21 cellular contexts compared by ENCODE assay signal in the genomic region with DNA sequence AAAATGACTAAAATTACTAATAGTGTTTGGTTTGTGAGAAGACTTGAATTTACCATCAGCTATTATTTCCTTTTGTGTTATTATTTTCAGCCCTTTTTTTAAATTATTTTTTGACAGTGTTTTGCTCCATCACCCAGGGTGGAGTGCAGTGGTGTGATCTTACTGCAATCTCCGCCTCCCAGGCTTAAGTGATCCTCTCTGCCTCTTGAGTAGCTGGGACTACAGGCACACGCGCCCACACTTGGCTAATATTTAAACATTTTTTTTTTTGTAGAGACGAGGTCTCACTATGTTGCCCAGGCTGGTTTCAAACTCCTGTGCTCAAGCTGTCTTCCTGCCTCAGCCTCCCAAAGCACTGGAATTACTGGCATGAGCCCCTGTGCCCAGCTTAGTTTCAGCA. TPM values are rescaled to one million over a fixed set of nuclear protein-coding genes. Genes with fewer than 3 reads are reported as not detected.
"Had no signal": no experiment of that assay in that cellular context is flagged by ENCODE, and none has a peak within 500 bp of the region (broad histone marks: within the 10 kb centered on the region; RNA-seq: fewer than 3 reads in every experiment).

No MANE protein-coding gene starts in this region.

- H3K4me3 ChIP-seq: body of pancreas, coronary artery, esophagus squamous epithelium, tibial artery had no signal

- H3K4me3 Mint-ChIP-seq: activated CD8-positive, alpha-beta T cell treated with anti-CD3 and anti-CD28 coated beads for 36 hours; activated naive CD8-positive, alpha-beta T cell; activated T-cell treated with anti-CD3 and anti-CD28 coated beads, Interleukin-2, amount 50 U/mL, for 4 hours; mesothelial cell of epicardium; naive B cell; T-helper 17 cell had no signal

- H3K4me1 ChIP-seq: parathyroid adenoma had no signal

- H3K27me3 ChIP-seq: body of pancreas, esophagus squamous epithelium, tibial artery had no signal

- H3K36me3 Mint-ChIP-seq: activated naive CD8-positive, alpha-beta T cell had no signal

- ATAC-seq: activated CD8-positive, alpha-beta T cell treated with anti-CD3 and anti-CD28 coated beads for 36 hours; activated T-cell treated with anti-CD3 and anti-CD28 coated beads, Interleukin-2, amount 50 U/mL, for 4 hours; body of pancreas; T-helper 17 cell had no signal

- H3K27ac Mint-ChIP-seq: activated CD8-positive, alpha-beta T cell treated with anti-CD3 and anti-CD28 coated beads for 36 hours; activated naive CD8-positive, alpha-beta T cell; mesothelial cell of epicardium; T-helper 17 cell had no signal

- H3K9me3 Mint-ChIP-seq: activated CD8-positive, alpha-beta T cell treated with anti-CD3 and anti-CD28 coated beads for 36 hours; activated T-cell treated with anti-CD3 and anti-CD28 coated beads, Interleukin-2, amount 50 U/mL, for 4 hours; mesothelial cell of epicardium; naive B cell had no signal

- H3K27ac ChIP-seq: body of pancreas, coronary artery, esophagus squamous epithelium, parathyroid adenoma, tibial artery, WERI-Rb-1 had no signal

- DNase-seq: activated CD4-positive, alpha-beta T cell treated with anti-CD3 and anti-CD28 coated beads for 4 hours; activated CD8-positive, alpha-beta T cell treated with anti-CD3 and anti-CD28 coated beads for 36 hours; activated gamma-delta T cell treated with Interleukin-2 at 50 U/mL for 16 hours; activated T-cell treated with anti-CD3 and anti-CD28 coated beads, Interleukin-2, amount 50 U/mL, for 4 hours; amygdala; body of pancreas; caudate nucleus; esophagus squamous epithelium; hypothalamus; kidney glomerular epithelial cell; naive B cell; stimulated activated CD4-positive, alpha-beta T cell treated with anti-CD3 and anti-CD28 coated beads, Interleukin-12 subunit alpha, Interleukin-12 subunit beta, amount 100 ng/mL, for 4 hours; stimulated activated CD4-positive, alpha-beta T cell treated with anti-CD3 and anti-CD28 coated beads, Interleukin-2, amount 100 ng/mL, for 24 hours; T-helper 17 cell; tibial artery; WERI-Rb-1 had no signal

- H3K27me3 Mint-ChIP-seq: activated CD8-positive, alpha-beta T cell treated with anti-CD3 and anti-CD28 coated beads for 36 hours; activated naive CD8-positive, alpha-beta T cell; naive B cell; T-helper 17 cell had no signal

- H3K9me3 ChIP-seq: body of pancreas, esophagus squamous epithelium, tibial artery had no signal

RNA-seq across cellular contexts. Expression of gene UTS2B, which starts 31.7 kb away (rescaled TPM):
- total RNA-seq: activated CD8-positive, alpha-beta T cell treated with anti-CD3 and anti-CD28 coated beads for 36 hours; activated T-cell treated with anti-CD3 and anti-CD28 coated beads, Interleukin-2, amount 50 U/mL, for 4 hours; body of pancreas; liver; T-helper 17 cell had no signal
